25 cellular contexts compared by ENCODE assay signal in genomic region chr21:44498965-44499560, GRCh38. TPM values are rescaled to one million over a fixed set of nuclear protein-coding genes. Genes with fewer than 3 reads are reported as not detected.
"Had no signal": no experiment of that assay in that cellular context is flagged by ENCODE, and none has a peak within 500 bp of the region (broad histone marks: within the 10 kb centered on the region; RNA-seq: fewer than 3 reads in every experiment).

No MANE protein-coding gene starts in this region.

- H3K4me1 ChIP-seq: testis, upper lobe of right lung had no signal

- H3K4me1 Mint-ChIP-seq: stimulated activated effector memory CD8-positive, alpha-beta T cell treated with anti-CD3 and anti-CD28 coated beads, Interleukin-12 subunit alpha, Interleukin-12 subunit beta, amount 100 ng/mL, for 72 hours had no signal

- H3K27ac ChIP-seq: coronary artery, stomach, testis, upper lobe of right lung, VCaP had no signal

- H3K27me3 ChIP-seq: testis, upper lobe of right lung had no signal

- H3K4me3 ChIP-seq: coronary artery, lung, stomach, testis, upper lobe of right lung had no signal

- H3K36me3 Mint-ChIP-seq: activated naive CD4-positive, alpha-beta T cell treated with anti-CD3 and anti-CD28 coated beads, Interleukin-2, amount 10 ng/mL, durations not matched to agents 7 days and 5 days; natural killer cell treated with Interleukin-12 subunit alpha and Interleukin-12 subunit beta and Interleukin-15 and Interleukin-18, amount 100 ng/mL, for 72 hours; stimulated activated effector memory CD8-positive, alpha-beta T cell treated with anti-CD3 and anti-CD28 coated beads, Interleukin-12 subunit alpha, Interleukin-12 subunit beta, amount 100 ng/mL, for 72 hours had no signal

- H3K9me3 Mint-ChIP-seq: activated naive CD4-positive, alpha-beta T cell treated with anti-CD3 and anti-CD28 coated beads, Interleukin-2, amount 10 ng/mL, durations not matched to agents 7 days and 5 days; activated naive CD8-positive, alpha-beta T cell treated with anti-CD3 and anti-CD28 coated beads, Interleukin-2, amount 50 U/mL, for 24 hours; natural killer cell treated with Interleukin-12 subunit alpha and Interleukin-12 subunit beta and Interleukin-15 and Interleukin-18, amount 100 ng/mL, for 72 hours; stimulated activated effector memory CD8-positive, alpha-beta T cell treated with anti-CD3 and anti-CD28 coated beads, Interleukin-12 subunit alpha, Interleukin-12 subunit beta, amount 100 ng/mL, for 72 hours had no signal

- DNase-seq: activated CD4-positive, alpha-beta T cell treated with anti-CD3 and anti-CD28 coated beads, Interleukin-2, amount 50 U/mL, for 1 hour; activated CD4-positive, CD25-positive, alpha-beta regulatory T cell treated with anti-CD3 and anti-CD28 coated beads, Interleukin-2, amount 50 U/mL, for 72 hours; activated CD8-positive, alpha-beta memory T cell treated with anti-CD3 and anti-CD28 coated beads, Interleukin-2, amount 50 U/mL, for 48 hours; activated effector memory CD4-positive, alpha-beta T cell treated with Interleukin-2 at 50 U/mL for 16 hours; activated naive CD4-positive, alpha-beta T cell treated with anti-CD3 and anti-CD28 coated beads, Interleukin-2, amount 10 ng/mL, durations not matched to agents 7 days and 5 days; activated naive CD8-positive, alpha-beta T cell treated with anti-CD3 and anti-CD28 coated beads, Interleukin-2, amount 50 U/mL, for 24 hours; activated T-cell treated with anti-CD3 and anti-CD28 coated beads, Interleukin-2, amount 50 U/mL, for 48 hours; anterior cingulate cortex; erythroblast; foreskin melanocyte; glutamatergic neuron; hippocampal formation; islet precursor cell; nucleus accumbens; stimulated activated CD4-positive, alpha-beta T cell treated with anti-CD3 and anti-CD28 coated beads, Interleukin-4, amount 100 ng/mL, for 24 hours; stomach; testis; upper lobe of right lung had no signal

- H3K4me3 Mint-ChIP-seq: activated naive CD4-positive, alpha-beta T cell treated with anti-CD3 and anti-CD28 coated beads, Interleukin-2, amount 10 ng/mL, durations not matched to agents 7 days and 5 days; activated naive CD8-positive, alpha-beta T cell treated with anti-CD3 and anti-CD28 coated beads, Interleukin-2, amount 50 U/mL, for 24 hours; natural killer cell treated with Interleukin-12 subunit alpha and Interleukin-12 subunit beta and Interleukin-15 and Interleukin-18, amount 100 ng/mL, for 72 hours; stimulated activated effector memory CD8-positive, alpha-beta T cell treated with anti-CD3 and anti-CD28 coated beads, Interleukin-12 subunit alpha, Interleukin-12 subunit beta, amount 100 ng/mL, for 72 hours had no signal

- H3K27ac Mint-ChIP-seq: activated naive CD4-positive, alpha-beta T cell treated with anti-CD3 and anti-CD28 coated beads, Interleukin-2, amount 10 ng/mL, durations not matched to agents 7 days and 5 days; activated naive CD8-positive, alpha-beta T cell treated with anti-CD3 and anti-CD28 coated beads, Interleukin-2, amount 50 U/mL, for 24 hours; natural killer cell treated with Interleukin-12 subunit alpha and Interleukin-12 subunit beta and Interleukin-15 and Interleukin-18, amount 100 ng/mL, for 72 hours; stimulated activated effector memory CD8-positive, alpha-beta T cell treated with anti-CD3 and anti-CD28 coated beads, Interleukin-12 subunit alpha, Interleukin-12 subunit beta, amount 100 ng/mL, for 72 hours had no signal

- ATAC-seq: activated naive CD8-positive, alpha-beta T cell treated with anti-CD3 and anti-CD28 coated beads, Interleukin-2, amount 50 U/mL, for 24 hours; left lobe of liver; sciatic nerve; stimulated activated effector memory CD8-positive, alpha-beta T cell treated with anti-CD3 and anti-CD28 coated beads, Interleukin-12 subunit alpha, Interleukin-12 subunit beta, amount 100 ng/mL, for 72 hours; upper lobe of right lung had no signal

- H3K36me3 ChIP-seq: stomach, upper lobe of right lung had no signal

- H3K9me3 ChIP-seq: stomach, testis, upper lobe of right lung had no signal

RNA-seq across cellular contexts. Expression of gene KRTAP10-1, which starts 40.9 kb away (rescaled TPM):
- total RNA-seq: left lobe of liver; lung; natural killer cell treated with Interleukin-12 subunit alpha and Interleukin-12 subunit beta and Interleukin-15 and Interleukin-18, amount 100 ng/mL, for 72 hours; sciatic nerve; stomach; testis; upper lobe of right lung had no signal

RNA-seq across cellular contexts. Expression of gene KRTAP10-2, which starts 52.2 kb away (rescaled TPM):
- total RNA-seq: left lobe of liver; lung; natural killer cell treated with Interleukin-12 subunit alpha and Interleukin-12 subunit beta and Interleukin-15 and Interleukin-18, amount 100 ng/mL, for 72 hours; sciatic nerve; stomach; testis; upper lobe of right lung had no signal

RNA-seq across cellular contexts. Expression of gene KRTAP10-3, which starts 59.5 kb away (rescaled TPM):
- total RNA-seq: left lobe of liver; lung; natural killer cell treated with Interleukin-12 subunit alpha and Interleukin-12 subunit beta and Interleukin-15 and Interleukin-18, amount 100 ng/mL, for 72 hours; sciatic nerve; stomach; testis; upper lobe of right lung had no signal
